ENCODE assay signal across 8 cellular contexts in genomic region chr4:173168396-173169177, GRCh38. TPM values are rescaled to one million over a fixed set of nuclear protein-coding genes. Genes with fewer than 3 reads are reported as not detected.
DNase-seq lines count a peak whose midpoint lies in the region; ATAC-seq and TF ChIP-seq lines count a peak whose summit lies in the region.

Gene GALNT7, plus strand, starts transcription at chr4:173168811. Its CDS starts 25 bp downstream, at chr4:173168836.

- H3K27ac ChIP-seq in Panc1 (ENCODE audit: low read length) (peak within 1 kb of the TSS; percentile 98), esophagus squamous epithelium (peak within 1 kb of the TSS; percentile 92 to 96 (median 94))

- H3K4me1 Mint-ChIP-seq in activated T-cell treated with anti-CD3 and anti-CD28 coated beads, Interleukin-2, amount 50 U/mL, for 4 hours (ENCODE audit: low read depth), result peaks cover 47% of the 10 kb centered on the region
- peaks cover 41 to 50% (median 47%) of the 10 kb centered on the region in 3 donors for H3K4me1 Mint-ChIP-seq in naive B cell

- 0 to 1% methylated on average over 23 to 27 of the region's 64 CpGs for WGBS in esophagus squamous epithelium, 2 donors

- peak within 1 kb of the TSS; percentile 75 to 78 for H3K4me3 ChIP-seq in Panc1 (ENCODE audit: low read depth in 2 of 2, low read length in 2 of 2)
- H3K4me3 ChIP-seq in esophagus squamous epithelium, result peak within 1 kb of the TSS; percentile 81 to 99 (median 92)

- TF ChIP-seq CTCF in Panc1 (IDR thresholded peaks at IDR 0.05), result no peak
- TF ChIP-seq CTCF in esophagus squamous epithelium (IDR thresholded peaks at IDR 0.05), result no peak

- POLR2A ChIA-PET in Panc1 (lab: Charles Lee), result interaction anchor here (0.6 to 1.1 kb wide), 10 partner anchors 10 to 307 kb away, joined by 3 to 9 read pairs (median 6); no protein-coding TSS in a partner anchor

- BruUV-seq in Panc1 (replicated peaks; lab: Mats Ljungman, UMichigan), result no TSS peak

- no peaks in the 10 kb centered on the region for H3K9me3 Mint-ChIP-seq in activated T-cell treated with anti-CD3 and anti-CD28 coated beads, Interleukin-2, amount 50 U/mL, for 4 hours
- H3K9me3 Mint-ChIP-seq in naive B cell, result no peaks in the 10 kb centered on the region

- H3K36me3 ChIP-seq in Panc1 (ENCODE audit: control insufficient read depth, insufficient read depth, low read length) (peaks cover 10% of the 10 kb centered on the region; the same call in 1 of the 2 replicates), esophagus squamous epithelium (peaks cover 0 to 12% (median 0%) of the 10 kb centered on the region in 3 donors)

- no peaks in the 10 kb centered on the region for H3K9me3 ChIP-seq in Panc1 (ENCODE audit: control insufficient read depth, insufficient read depth, low read depth, low read length)
- no peaks in the 10 kb centered on the region for H3K9me3 ChIP-seq in esophagus squamous epithelium

- peak within 1 kb of the TSS; percentile 98 for H3K4me3 Mint-ChIP-seq in activated T-cell treated with anti-CD3 and anti-CD28 coated beads, Interleukin-2, amount 50 U/mL, for 4 hours
- H3K4me3 Mint-ChIP-seq in naive B cell, result peak within 1 kb of the TSS; percentile 95 to 99 (median 98)

- no peaks in the 10 kb centered on the region for H3K27me3 Mint-ChIP-seq in activated T-cell treated with anti-CD3 and anti-CD28 coated beads, Interleukin-2, amount 50 U/mL, for 4 hours (ENCODE audit: low read depth)
- no peaks in the 10 kb centered on the region for H3K27me3 Mint-ChIP-seq in naive B cell

- DNase-seq in DMS 273 (lab: John Stamatoyannopoulos, UW; ENCODE audit: unreplicated experiment), result peak; percentile 82
- peak; percentile 75 for DNase-seq in HuH-7.5 (ENCODE audit: low spot score)
- DNase-seq in Panc1 (ENCODE audit: low read depth, low spot score), result no peak
- DNase-seq in activated T-cell treated with anti-CD3 and anti-CD28 coated beads, Interleukin-2, amount 50 U/mL, for 4 hours, result peak; percentile 64
- DNase-seq in esophagus squamous epithelium (lab: John Stamatoyannopoulos, UW), result peak; percentile 6
- DNase-seq in naive B cell, result peak; percentile 58
- DNase-seq in stimulated activated naive CD4-positive, alpha-beta T cell (lab: John Stamatoyannopoulos, UW), result peak; percentile 34 to 58 (median 49)

- H3K27me3 ChIP-seq in Panc1 (ENCODE audit: control insufficient read depth, insufficient read depth, low read length), result no peaks in the 10 kb centered on the region
- no peaks in the 10 kb centered on the region for H3K27me3 ChIP-seq in esophagus squamous epithelium

- no peak for TF ChIP-seq POLR2A in esophagus squamous epithelium (IDR thresholded peaks at IDR 0.05)

- in situ Hi-C loops in Panc1 (cut with HindIII; ENCODE audit: low pct_unique_long_range_greater_than_20kb, low sequenced_read_pairs), result loop anchor here (25.0 kb wide), 1 partner anchor 94 kb away; no protein-coding TSS in a partner anchor

- ATAC-seq in GM21515 (IDR thresholded peaks at IDR 0.05; ENCODE audit: unreplicated experiment) (peak; percentile 32), Panc1 (peak; percentile 74), naive B cell (ENCODE audit: low read depth in 2 of 2) (peak; percentile 31 to 41)
- ATAC-seq in activated T-cell treated with anti-CD3 and anti-CD28 coated beads, Interleukin-2, amount 50 U/mL, for 4 hours, result peak; percentile 60 to 61

- CTCF ChIA-PET in Panc1 (lab: Charles Lee), result interaction anchor here (0.6 to 1.1 kb wide), 3 partner anchors 26 to 89 kb away, joined by 3 to 4 read pairs (median 3); no protein-coding TSS in a partner anchor

- intact Hi-C loops in Panc1 (cut with micrococcal nuclease; ENCODE audit: unreplicated experiment) (no loop called here), esophagus squamous epithelium (cut with DNase I) (loop anchor here (10.0 kb wide), 1 partner anchor 144 kb away; no protein-coding TSS in a partner anchor)

- peaks cover 34% of the 10 kb centered on the region for H3K4me1 ChIP-seq in Panc1 (ENCODE audit: control insufficient read depth, insufficient read depth, low read length)
- H3K4me1 ChIP-seq in esophagus squamous epithelium, result peaks cover 8 to 49% (median 18%) of the 10 kb centered on the region in 3 donors

- H3K27ac Mint-ChIP-seq in naive B cell, result peak within 1 kb of the TSS; percentile 88 to 97 (median 93)

- H3K36me3 Mint-ChIP-seq in activated T-cell treated with anti-CD3 and anti-CD28 coated beads, Interleukin-2, amount 50 U/mL, for 4 hours (ENCODE audit: insufficient read depth), result no peaks in the 10 kb centered on the region
- H3K36me3 Mint-ChIP-seq in naive B cell, result peaks cover 0 to 9% of the 10 kb centered on the region in 2 donors

RNA-seq across cellular contexts. Expression of gene GALNT7, which starts in this region (rescaled TPM):
- total RNA-seq in Panc1 (2021; ENCODE audit: unreplicated experiment), result 156 TPM
- polyA plus RNA-seq in Panc1 (2012; ENCODE audit: insufficient read length), result 83.0 TPM
- total RNA-seq in activated T-cell treated with anti-CD3 and anti-CD28 coated beads, Interleukin-2, amount 50 U/mL, for 4 hours, result 10 to 100 TPM in 2 of 3 donors, 1 to 10 TPM in 1; 10.0 to 10.3 (median 10.2) TPM
- 10 to 100 TPM; 17.9 to 33.8 (median 23.6) TPM for total RNA-seq in esophagus squamous epithelium
- polyA plus RNA-seq in naive B cell (ENCODE audit: low read depth in 6 of 6), result 10 to 100 TPM in 5 of 6 donors, 1 to 10 TPM in 1; 2.8 to 12.6 (median 11.9) TPM
